ENCODE assay signal across 14 cellular contexts in the genomic region with DNA sequence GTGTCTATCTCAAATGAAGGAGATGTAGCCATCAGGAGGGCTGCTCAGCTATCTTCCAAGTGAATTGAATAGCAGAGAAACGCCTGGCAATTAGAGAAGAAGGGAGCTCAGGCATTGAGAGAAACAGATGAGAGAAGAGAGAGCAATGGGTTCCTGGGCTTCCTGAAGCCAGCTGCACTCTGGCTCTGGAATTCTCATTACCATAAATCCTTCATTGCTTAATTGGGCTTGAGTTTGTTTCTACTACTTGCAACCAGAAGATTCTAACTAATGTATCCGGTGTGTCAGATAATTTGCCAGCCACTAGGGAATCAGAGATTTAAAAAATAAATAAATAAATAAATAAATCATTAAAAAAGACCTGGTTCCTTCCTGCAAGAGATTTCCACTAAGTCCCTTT. TPM values are rescaled to one million over a fixed set of nuclear protein-coding genes. Genes with fewer than 3 reads are reported as not detected.
A peak's percentile ranks its signal among the peaks of the same experiment; 100 is the strongest.
DNase-seq lines count a peak whose midpoint lies in the region; TF ChIP-seq lines count a peak whose summit lies in the region.
"Had no signal": no experiment of that assay in that cellular context is flagged by ENCODE, and none has a peak within 500 bp of the region (broad histone marks: within the 10 kb centered on the region; RNA-seq: fewer than 3 reads in every experiment).

No MANE protein-coding gene starts in this region.

- H3K27ac Mint-ChIP-seq in endodermal cell (no peak overlapping the region), neural progenitor cell (no peak overlapping the region)
- H3K27ac Mint-ChIP-seq in T-helper 2 cell treated with Interferon-gamma antibody and Interleukin-4, amounts not matched to agents 5 μg/mL and 100 μg/mL, for 36 hours = no peak overlapping the region
- H3K27ac Mint-ChIP-seq: CD8-positive, alpha-beta T cell had no signal

- 87% methylated on average over 2 of the region's 2 CpGs; no CpG with 5 or more reads in 1 of the 2 experiments for WGBS in endodermal cell (ENCODE audit: insufficient coverage in 1 of 2, insufficient read length in 1 of 2), 2 experiments

- no peaks in the 10 kb centered on the region for H3K79me2 ChIP-seq in neural progenitor cell (ENCODE audit: low read depth)

- H3K4me1 Mint-ChIP-seq in endodermal cell (peaks cover 4% of the 10 kb centered on the region), neural progenitor cell (no peaks in the 10 kb centered on the region)
- no peaks in the 10 kb centered on the region for H3K4me1 Mint-ChIP-seq in T-helper 2 cell treated with Interferon-gamma antibody and Interleukin-4, amounts not matched to agents 5 μg/mL and 100 μg/mL, for 36 hours (ENCODE audit: low read depth)
- H3K4me1 Mint-ChIP-seq: CD14-positive monocyte had no signal

- H3K9me3 ChIP-seq in endodermal cell (ENCODE audit: control insufficient read depth, low read length) (no peaks in the 10 kb centered on the region), neural progenitor cell (ENCODE audit: low read depth) (no peaks in the 10 kb centered on the region)

- no peaks in the 10 kb centered on the region for H3K4me1 ChIP-seq in endodermal cell (ENCODE audit: control insufficient read depth, insufficient read depth, low read length)
- H3K4me1 ChIP-seq in neural progenitor cell = peaks cover 19% of the 10 kb centered on the region

- peak overlapping the region; percentile 14 for H3K4me2 ChIP-seq in neural progenitor cell

- H3K27ac ChIP-seq in endodermal cell (ENCODE audit: low read depth, low read length) (no peak overlapping the region), neural progenitor cell (peak overlapping the region; percentile 65)
- H3K27ac ChIP-seq: GM23248 had no signal

- H3K27me3 Mint-ChIP-seq in endodermal cell (ENCODE audit: insufficient read depth) = no peaks in the 10 kb centered on the region
- peaks cover 6% of the 10 kb centered on the region for H3K27me3 Mint-ChIP-seq in neural progenitor cell (ENCODE audit: insufficient read depth, low read depth)
- peaks cover 18% of the 10 kb centered on the region for H3K27me3 Mint-ChIP-seq in T-helper 2 cell treated with Interferon-gamma antibody and Interleukin-4, amounts not matched to agents 5 μg/mL and 100 μg/mL, for 36 hours (ENCODE audit: low read depth)

- TF ChIP-seq CTCF in endodermal cell (conservative IDR thresholded peaks at IDR 0.05) = no peak
- no peak for TF ChIP-seq CTCF in neural progenitor cell (IDR thresholded peaks at IDR 0.05)

- H3K4me3 ChIP-seq in endodermal cell (ENCODE audit: low read length) (no peak overlapping the region), neural progenitor cell (no peak overlapping the region)
- H3K4me3 ChIP-seq: GM12878, GM23248 had no signal

- DNase-seq in ELF-1 (ENCODE audit: low read depth, low spot score) (peak; percentile 11), NCI-H446 (lab: John Stamatoyannopoulos, UW) (peak; percentile 20 to 68), endodermal cell (peak; percentile 26), neural progenitor cell (ENCODE audit: low spot score) (peak; percentile 44), NCI-H345 (lab: John Stamatoyannopoulos, UW) (no peak), medulla oblongata (ENCODE audit: extremely low spot score) (no peak)
- DNase-seq in T-helper 2 cell treated with Interferon-gamma antibody and Interleukin-4, amounts not matched to agents 5 μg/mL and 100 μg/mL, for 36 hours (ENCODE audit: low spot score) = no peak
- DNase-seq: CD8-positive, alpha-beta T cell; COR-L47; DMS53; H7 had no signal

- H3F3A ChIP-seq in neural progenitor cell (ENCODE audit: low read depth) = peaks cover 18% of the 10 kb centered on the region

- H3K9me3 Mint-ChIP-seq in endodermal cell (no peaks in the 10 kb centered on the region), neural progenitor cell (no peaks in the 10 kb centered on the region)
- H3K9me3 Mint-ChIP-seq in T-helper 2 cell treated with Interferon-gamma antibody and Interleukin-4, amounts not matched to agents 5 μg/mL and 100 μg/mL, for 36 hours = no peaks in the 10 kb centered on the region
- H3K9me3 Mint-ChIP-seq: CD14-positive monocyte; CD8-positive, alpha-beta T cell had no signal

- H3K36me3 Mint-ChIP-seq in endodermal cell (ENCODE audit: low read depth) = no peaks in the 10 kb centered on the region
- H3K36me3 Mint-ChIP-seq in neural progenitor cell = no peaks in the 10 kb centered on the region
- no peaks in the 10 kb centered on the region for H3K36me3 Mint-ChIP-seq in T-helper 2 cell treated with Interferon-gamma antibody and Interleukin-4, amounts not matched to agents 5 μg/mL and 100 μg/mL, for 36 hours (ENCODE audit: low read depth)
- H3K36me3 Mint-ChIP-seq: CD14-positive monocyte; CD8-positive, alpha-beta T cell had no signal

- H3K4me3 Mint-ChIP-seq in endodermal cell (no peak overlapping the region), neural progenitor cell (no peak overlapping the region)
- H3K4me3 Mint-ChIP-seq in T-helper 2 cell treated with Interferon-gamma antibody and Interleukin-4, amounts not matched to agents 5 μg/mL and 100 μg/mL, for 36 hours = no peak overlapping the region
- H3K4me3 Mint-ChIP-seq: CD14-positive monocyte; CD8-positive, alpha-beta T cell had no signal

- no peaks in the 10 kb centered on the region for H4K20me1 ChIP-seq in neural progenitor cell (ENCODE audit: low read depth)

- no peaks in the 10 kb centered on the region for H3K36me3 ChIP-seq in endodermal cell (ENCODE audit: control insufficient read depth, insufficient read depth, low read length)
- H3K36me3 ChIP-seq in neural progenitor cell = no peaks in the 10 kb centered on the region

- H2AFZ ChIP-seq in neural progenitor cell (replicated peaks) = peak overlapping the region; percentile 7
- H2AFZ ChIP-seq: GM23248 had no signal

- no peak overlapping the region for H3K9ac ChIP-seq in endodermal cell (ENCODE audit: extremely low read depth, low read length, poor library complexity, severe bottlenecking)
- no peak overlapping the region for H3K9ac ChIP-seq in neural progenitor cell
- H3K9ac ChIP-seq: GM23248 had no signal

- H3K27me3 ChIP-seq in endodermal cell (ENCODE audit: control insufficient read depth, insufficient read depth, low read length, poor library complexity, severe bottlenecking) (no peaks in the 10 kb centered on the region), neural progenitor cell (no peaks in the 10 kb centered on the region)

RNA-seq across cellular contexts. Expression of a gene that starts 25.0 kb away (rescaled TPM):
- total RNA-seq in endodermal cell (10 to 100 TPM; 23.5 to 26.4 TPM), neural progenitor cell (ENCODE audit: low replicate concordance) (29.1 and 39.6 TPM in 2 replicates)
- polyA plus RNA-seq in endodermal cell (2013, experiment 1 of 2) = 14.2 TPM
- 13.7 TPM for polyA plus RNA-seq in endodermal cell (2013, experiment 2 of 2)

Comparison
In these comparisons a context has a peak if more than half of its experiments do, and no peak if none do; other contexts are left out.
1. DNase-seq: peak in ELF-1 (single experiment), NCI-H446 (2 of 2), endodermal cell (single experiment) and neural progenitor cell (single experiment); none in NCI-H345 (single experiment), T-helper 2 cell treated with Interferon-gamma antibody and Interleukin-4, amounts not matched to agents 5 μg/mL and 100 μg/mL, for 36 hours (single experiment) and medulla oblongata (single experiment).